In the genomic region with DNA sequence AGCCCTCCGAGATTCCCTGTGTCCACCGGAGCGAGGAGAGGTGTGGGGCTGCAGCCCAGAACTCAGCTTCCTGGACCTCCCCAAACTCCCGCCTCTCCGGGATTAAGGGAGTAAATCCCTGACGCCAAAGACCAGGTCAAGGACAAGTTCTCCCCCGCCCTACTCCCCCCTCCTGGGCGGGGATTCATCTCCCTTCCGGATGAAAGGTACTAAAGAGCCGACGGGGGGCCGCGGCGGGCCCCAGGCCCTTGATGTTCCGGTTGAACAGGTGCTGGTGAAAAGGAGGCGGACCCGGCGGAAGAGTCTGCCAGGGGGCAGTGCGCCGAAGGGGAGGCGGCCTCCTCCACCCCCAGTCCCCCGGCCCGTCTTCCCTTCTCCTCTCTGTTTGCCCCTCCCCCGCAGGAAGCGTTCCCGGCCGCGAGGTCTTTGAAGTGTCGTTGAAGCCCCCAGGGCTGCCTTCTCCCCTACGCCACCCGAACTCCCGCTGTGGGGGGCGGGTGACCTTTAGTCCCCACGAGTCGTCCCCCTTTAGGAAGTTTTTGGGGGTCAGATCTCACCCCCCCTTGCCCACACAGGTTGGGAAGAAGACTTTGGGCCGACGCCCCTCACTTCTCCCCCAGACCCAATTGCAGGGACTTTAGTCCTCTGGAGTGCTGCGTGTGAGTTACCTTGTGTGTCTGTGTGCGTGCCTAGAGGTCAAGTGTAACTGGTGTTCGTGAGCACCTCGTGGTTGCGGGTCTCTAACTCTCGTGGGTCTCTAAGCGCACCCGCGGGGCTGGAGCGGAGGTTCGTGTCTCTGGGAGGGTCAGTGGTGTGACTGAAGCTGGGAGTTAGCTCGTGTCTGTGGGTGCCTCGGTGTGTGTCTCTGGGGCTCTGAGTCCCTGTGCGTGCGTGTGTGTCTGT, we compare ENCODE assay signal across 8 cellular contexts. TPM values are rescaled to one million over a fixed set of nuclear protein-coding genes. Genes with fewer than 3 reads are reported as not detected.
A peak's percentile ranks its signal among the peaks of the same experiment; 100 is the strongest.
DNase-seq lines count a peak whose midpoint lies in the region; ATAC-seq, FAIRE-seq and TF ChIP-seq lines count a peak whose summit lies in the region.

No MANE protein-coding gene starts in this region.

- 1% methylated on average over 52 of the region's 52 CpGs for WGBS in sigmoid colon, 2 donors

- peaks cover 0 to 21% (median 5%) of the 10 kb centered on the region in 4 donors for H3K36me3 ChIP-seq in sigmoid colon

- peak overlapping the region; percentile 92 to 99 (median 96) for H3K27ac ChIP-seq in sigmoid colon

- DNase-seq in GM12892 (ENCODE audit: insufficient read length) (peak; percentile 82), NCI-H1092 (lab: John Stamatoyannopoulos, UW) (peak; percentile 72), T follicular helper cell (ENCODE audit: low read depth) (peak; percentile 53), amniotic epithelial cell (ENCODE audit: low read depth) (peak; percentile 56), hepatic stellate cell (ENCODE audit: low spot score) (peak; percentile 46), sigmoid colon (peak; percentile 90), posterior cingulate gyrus (no peak)

- TF ChIP-seq CTCF in sigmoid colon (IDR thresholded peaks at IDR 0.05) = no peak

- H3K4me3 ChIP-seq in sigmoid colon = peak overlapping the region; percentile 74 to 98 (median 96)

- TF ChIP-seq POLR2A in GM12892 (IDR thresholded peaks at IDR 0.05; ENCODE audit: low read depth, low read length) (peak; percentile 47; the same call in 1 of the 2 replicates), sigmoid colon (IDR thresholded peaks at IDR 0.05) (peak; percentile 35 to 52)

- H3K9me3 ChIP-seq in sigmoid colon = no peaks in the 10 kb centered on the region

- H3K27me3 ChIP-seq in sigmoid colon = no peaks in the 10 kb centered on the region

- intact Hi-C loops in sigmoid colon (cut with DNase I) (loop anchor here (2.0 kb wide), 1 partner anchor 27 kb away; no protein-coding TSS in a partner anchor), posterior cingulate gyrus (cut with DNase I) (no loop called here)

- H3K4me1 ChIP-seq in sigmoid colon = peaks cover 0 to 53% (median 33%) of the 10 kb centered on the region in 4 donors

- TF ChIP-seq EP300 in sigmoid colon (IDR thresholded peaks at IDR 0.05) = peak in 1 of 4 donors; percentile 21

- no peak for FAIRE-seq in GM12892 (lab: Jason Lieb, UNC)

- no peak for ATAC-seq in HG02938 (IDR thresholded peaks at IDR 0.05; ENCODE audit: unreplicated experiment)

RNA-seq across cellular contexts. Expression of gene MLLT6, which starts 1.1 kb away (rescaled TPM):
- 50.6 TPM for polyA plus RNA-seq in GM12892 (2012; ENCODE audit: missing spikeins)
- 10 to 100 TPM; 48.9 to 90.3 (median 69.9) TPM for total RNA-seq in sigmoid colon
- polyA plus RNA-seq in sigmoid colon = 10 to 100 TPM; 15.3 to 86.5 (median 16.2) TPM

RNA-seq across cellular contexts. Expression of gene CISD3, which starts 26.1 kb away (rescaled TPM):
- 15.2 TPM for polyA plus RNA-seq in GM12892 (2012; ENCODE audit: missing spikeins)
- 10 to 100 TPM in 3 of 4 donors, 1 to 10 TPM in 1; 9.2 to 19.3 (median 14.6) TPM for total RNA-seq in sigmoid colon
- polyA plus RNA-seq in sigmoid colon = 100 to 1,000 TPM; 104 to 115 (median 108) TPM

RNA-seq across cellular contexts. Expression of gene EPOP, which starts 29.2 kb away (rescaled TPM):
- polyA plus RNA-seq in GM12892 (2012; ENCODE audit: missing spikeins) = 5.2 TPM
- total RNA-seq in sigmoid colon = 1 to 10 TPM in 2 of 4 donors, under 1 TPM in 2; 0.36 to 2.8 (median 1.3) TPM
- polyA plus RNA-seq in sigmoid colon = 1 to 10 TPM in 1 of 3 donors, not detected in 2; 2.4 TPM

RNA-seq across cellular contexts. Expression of gene PCGF2, which starts 44.1 kb away (rescaled TPM):
- polyA plus RNA-seq in GM12892 (2012; ENCODE audit: missing spikeins) = 2.1 TPM
- 1 to 10 TPM; 4.3 to 8.9 (median 5.6) TPM for total RNA-seq in sigmoid colon
- 10 to 100 TPM; 19.6 to 32.6 (median 22.8) TPM for polyA plus RNA-seq in sigmoid colon

RNA-seq across cellular contexts. Expression of gene PSMB3, which starts 48.5 kb away (rescaled TPM):
- 221 TPM for polyA plus RNA-seq in GM12892 (2012; ENCODE audit: missing spikeins)
- total RNA-seq in sigmoid colon = 100 to 1,000 TPM; 135 to 198 (median 153) TPM
- 100 to 1,000 TPM; 246 to 280 (median 258) TPM for polyA plus RNA-seq in sigmoid colon

Comparison
In these comparisons a context has a peak if more than half of its experiments do, and no peak if none do; other contexts are left out.
1. DNase-seq: peak in GM12892 (single experiment), NCI-H1092 (single experiment), T follicular helper cell (single experiment), amniotic epithelial cell (single experiment), hepatic stellate cell (single experiment) and sigmoid colon (single experiment); none in posterior cingulate gyrus (0 of 10).